In genomic region chr2:95267458-95268207, GRCh38 we compare ENCODE assay signal across 16 cellular contexts. TPM values are rescaled to one million over a fixed set of nuclear protein-coding genes. Genes with fewer than 3 reads are reported as not detected.
DNase-seq lines count a peak whose midpoint lies in the region; ATAC-seq and TF ChIP-seq lines count a peak whose summit lies in the region.
"Had no signal": no experiment of that assay in that cellular context is flagged by ENCODE, and none has a peak within 500 bp of the region (broad histone marks: within the 10 kb centered on the region; RNA-seq: fewer than 3 reads in every experiment).

No MANE protein-coding gene starts in this region.

- H3K4me3 ChIP-seq in heart right ventricle (no peak overlapping the region), dorsolateral prefrontal cortex (no peak overlapping the region), lower lobe of right lung (no peak overlapping the region)
- H3K4me3 ChIP-seq: SJSA1, thoracic aorta had no signal

- H3K27me3 ChIP-seq in heart right ventricle (no peaks in the 10 kb centered on the region), dorsolateral prefrontal cortex (no peaks in the 10 kb centered on the region), lower lobe of right lung (ENCODE audit: low read depth) (no peaks in the 10 kb centered on the region)
- H3K27me3 ChIP-seq: SJSA1 had no signal

- H3K27ac ChIP-seq in heart right ventricle (no peak overlapping the region), dorsolateral prefrontal cortex (no peak overlapping the region), lower lobe of right lung (no peak overlapping the region)
- H3K27ac ChIP-seq: HL-60, SJSA1, thoracic aorta had no signal

- TF ChIP-seq CTCF in heart right ventricle (IDR thresholded peaks at IDR 0.05) (no peak), dorsolateral prefrontal cortex (IDR thresholded peaks at IDR 0.05 in 54 of 56, conservative IDR thresholded peaks at IDR 0.05 in 2 of 56; ENCODE audit: low read depth in 1 of 56, partially characterized antibody in 56 of 56) (no peak), lower lobe of right lung (IDR thresholded peaks at IDR 0.05) (no peak)

- WGBS in heart right ventricle, 2 donors, result 90 to 93% methylated on average over 11 of the region's 11 CpGs

- DNase-seq in cardiac septum (ENCODE audit: low spot score) (peak; percentile 51), heart right ventricle (no peak), dorsolateral prefrontal cortex (peak in 6 of 10 donors; percentile 0 to 33 (median 16)), lower lobe of right lung (peak; percentile 21), ureter (ENCODE audit: low spot score) (peak; percentile 42), putamen (ENCODE audit: low spot score) (no peak), DMS 273 (lab: John Stamatoyannopoulos, UW; ENCODE audit: unreplicated experiment) (no peak)
- DNase-seq: erythroblast, Karpas-422, mammary epithelial cell, NCI-H82 had no signal

- ATAC-seq in heart right ventricle (no peak), lower lobe of right lung (peak in 1 of 2 donors; percentile 18), HG03457 (IDR thresholded peaks at IDR 0.05; ENCODE audit: unreplicated experiment) (no peak)
- ATAC-seq: HCT116 had no signal

- H3K36me3 ChIP-seq in heart right ventricle, result no peaks in the 10 kb centered on the region
- H3K36me3 ChIP-seq in lower lobe of right lung, result no peaks in the 10 kb centered on the region
- H3K36me3 ChIP-seq: SJSA1, thoracic aorta had no signal

- intact Hi-C loops in cardiac septum (cut with DNase I) (no loop called here), heart right ventricle (cut with DNase I) (no loop called here), dorsolateral prefrontal cortex (cut with DNase I) (loop anchor here in 1 of 2 donors (2.0 kb wide), 1 partner anchor 19 kb away; no protein-coding TSS in a partner anchor), lower lobe of right lung (cut with DNase I) (no loop called here)

- H3K4me1 ChIP-seq in heart right ventricle (no peaks in the 10 kb centered on the region), lower lobe of right lung (no peaks in the 10 kb centered on the region)
- H3K4me1 ChIP-seq: SJSA1 had no signal

- H3K9me3 ChIP-seq in heart right ventricle (no peaks in the 10 kb centered on the region), lower lobe of right lung (no peaks in the 10 kb centered on the region)
- H3K9me3 ChIP-seq: SJSA1, thoracic aorta had no signal

RNA-seq across cellular contexts. Expression of gene PROM2, which starts 6.6 kb away (rescaled TPM):
- total RNA-seq in cardiac septum, result 0.83 TPM
- total RNA-seq in heart right ventricle, result 1 to 10 TPM in 4 of 10 donors, under 1 TPM in 6; 0.32 to 2.5 (median 0.94) TPM
- polyA plus RNA-seq in heart right ventricle, result 1 to 10 TPM in 1 of 2 donors, under 1 TPM in 1; 0.72 to 3.4 TPM
- 10 to 100 TPM in 36 of 120 experiments, 1 to 10 TPM in 84; 4.2 to 20.6 (median 8.8) TPM for total RNA-seq in dorsolateral prefrontal cortex
- total RNA-seq in lower lobe of right lung, result 6.0 TPM
- 176 TPM for total RNA-seq in ureter

RNA-seq across cellular contexts. Expression of gene KCNIP3, which starts 29.5 kb away (rescaled TPM):
- total RNA-seq in cardiac septum, result 6.5 TPM
- total RNA-seq in heart right ventricle, result 1 to 10 TPM; 2.1 to 8.0 (median 3.9) TPM
- 1 to 10 TPM; 3.6 to 6.8 TPM for polyA plus RNA-seq in heart right ventricle
- 100 to 1,000 TPM in 1 of 120 experiments, 10 to 100 TPM in 119; 28.2 to 102 (median 60.5) TPM for total RNA-seq in dorsolateral prefrontal cortex
- total RNA-seq in lower lobe of right lung, result 2.6 TPM
- 6.2 TPM for total RNA-seq in ureter

Comparison
In these comparisons a context has a peak if more than half of its experiments do, and no peak if none do; other contexts are left out.
1. DNase-seq: peak in cardiac septum (single experiment), dorsolateral prefrontal cortex (6 of 10), lower lobe of right lung (single experiment) and ureter (single experiment); none in heart right ventricle (0 of 2), putamen (single experiment) and DMS 273 (single experiment).